Comparison of ENCODE assay signal across 18 cellular contexts in the genomic region with DNA sequence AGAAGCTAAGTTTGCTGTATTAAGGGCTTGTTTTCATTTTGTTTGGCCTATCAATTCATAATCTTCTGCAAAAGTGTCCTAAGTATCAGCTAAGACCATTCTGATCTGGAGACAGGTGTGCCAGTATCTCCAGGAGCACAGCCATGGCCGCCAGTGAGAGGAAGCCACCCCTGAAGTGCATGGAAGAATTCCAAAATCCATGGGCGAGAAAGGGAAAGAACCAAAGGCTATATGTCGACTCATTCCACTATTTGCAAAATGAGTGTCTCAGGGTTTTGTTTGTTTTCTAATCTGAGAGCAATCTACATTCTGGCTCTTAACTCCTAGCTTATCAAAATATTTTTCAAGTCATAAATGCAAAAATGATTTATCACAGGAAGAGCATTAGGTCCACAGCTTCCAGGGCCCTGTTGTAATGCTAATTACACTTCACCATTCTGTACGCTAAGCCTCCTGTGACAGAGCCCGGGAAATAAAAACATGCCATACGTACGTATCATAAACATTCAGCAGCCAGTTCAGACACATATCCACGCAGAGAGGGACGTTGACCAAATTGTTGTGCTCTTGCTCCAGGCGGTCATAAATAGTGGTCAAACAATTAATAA.
DNase-seq lines count a peak whose midpoint lies in the region; ATAC-seq and TF ChIP-seq lines count a peak whose summit lies in the region.
"Had no signal": no experiment of that assay in that cellular context is flagged by ENCODE, and none has a peak within 500 bp of the region (broad histone marks: within the 10 kb centered on the region; RNA-seq: fewer than 3 reads in every experiment).

No MANE protein-coding gene starts in this region.

- H3K4me1 Mint-ChIP-seq in chondrocyte (ENCODE audit: low read depth) (peaks cover 51% of the 10 kb centered on the region), nephron (no peaks in the 10 kb centered on the region)

- ATAC-seq in GM21576 (IDR thresholded peaks at IDR 0.05; ENCODE audit: unreplicated experiment): no peak
- no peak for ATAC-seq in HG03378 (IDR thresholded peaks at IDR 0.05; ENCODE audit: unreplicated experiment)
- ATAC-seq: Right ventricle myocardium inferior had no signal

- H3K36me3 Mint-ChIP-seq in chondrocyte (ENCODE audit: low read depth): peaks cover 11% of the 10 kb centered on the region
- H3K36me3 Mint-ChIP-seq in nephron (ENCODE audit: low read depth): peaks cover 9% of the 10 kb centered on the region

- no peaks in the 10 kb centered on the region for H3K79me2 ChIP-seq in mesendoderm (ENCODE audit: control insufficient read depth, insufficient read depth, low read length)

- H3K79me1 ChIP-seq in mesendoderm (ENCODE audit: low read length): no peaks in the 10 kb centered on the region

- H3K4me1 ChIP-seq in mesendoderm (ENCODE audit: control insufficient read depth, low read depth, low read length): no peaks in the 10 kb centered on the region

- WGBS in mesendoderm (ENCODE audit: extremely low coverage, insufficient coverage, low lambda C conversion rate): no CpG with 5 or more reads among the region's 10 CpGs

- TF ChIP-seq CTCF in chondrocyte (IDR thresholded peaks at IDR 0.05) (no peak), nephron (IDR thresholded peaks at IDR 0.05; ENCODE audit: unreplicated experiment in 3 of 3) (no peak)

- H3K23ac ChIP-seq in mesendoderm (ENCODE audit: low read length): no peak overlapping the region

- no peak overlapping the region for H4K5ac ChIP-seq in mesendoderm (ENCODE audit: low read length)

- no peak overlapping the region for H3K27ac ChIP-seq in mesendoderm (ENCODE audit: low read depth, low read length)
- H3K27ac ChIP-seq: C4-2B, HL-60 had no signal

- H3K4me3 ChIP-seq in mesendoderm (ENCODE audit: low read length): no peak overlapping the region

- DNase-seq in EH (ENCODE audit: low read depth) (peak; percentile 95), M059J (ENCODE audit: low read depth) (peak; percentile 24), chondrocyte (ENCODE audit: low spot score) (no peak), NCI-H1105 treated with DMSO at 0.1 percent for 48 hours (lab: John Stamatoyannopoulos, UW) (no peak), mesendoderm (no peak)
- DNase-seq: activated CD4-positive, alpha-beta T cell treated with anti-CD3 and anti-CD28 coated beads, Interleukin-2, amount 50 U/mL, for 1 hour; activated T-cell treated with anti-CD3 and anti-CD28 coated beads, Interleukin-2, amount 50 U/mL, for 48 hours; DMS79; head of caudate nucleus; Kasumi-1; NCI-H187; posterior cingulate gyrus had no signal

- H3K9ac ChIP-seq in mesendoderm (ENCODE audit: low read length): no peak overlapping the region

- H3K27me3 Mint-ChIP-seq in chondrocyte (ENCODE audit: low read depth) (no peaks in the 10 kb centered on the region), nephron (ENCODE audit: low read depth) (no peaks in the 10 kb centered on the region)

- no peak overlapping the region for H2BK120ac ChIP-seq in mesendoderm (ENCODE audit: low read depth, low read length)

- H3K4me3 Mint-ChIP-seq in chondrocyte (ENCODE audit: unreplicated experiment) (no peak overlapping the region), nephron (no peak overlapping the region)

- no peak overlapping the region for H3K4ac ChIP-seq in mesendoderm (ENCODE audit: low read depth, low read length)

- H3K56ac ChIP-seq in mesendoderm (ENCODE audit: low read length): no peak overlapping the region

- H2BK5ac ChIP-seq in mesendoderm (ENCODE audit: low read length): no peak overlapping the region

- H2AK5ac ChIP-seq in mesendoderm (ENCODE audit: low read length): no peak overlapping the region

- H3K9me3 Mint-ChIP-seq in chondrocyte (ENCODE audit: low read depth) (no peaks in the 10 kb centered on the region), nephron (no peaks in the 10 kb centered on the region)

- H3K18ac ChIP-seq in mesendoderm (ENCODE audit: low read length): no peak overlapping the region

- H4K8ac ChIP-seq in mesendoderm (ENCODE audit: low read depth, low read length): no peak overlapping the region

- H3K27ac Mint-ChIP-seq in chondrocyte (ENCODE audit: unreplicated experiment) (peak overlapping the region; percentile 69), nephron (peak overlapping the region; percentile 25 to 69 (median 26))

- H3K4me2 ChIP-seq in mesendoderm (ENCODE audit: low read length): no peak overlapping the region

- no peaks in the 10 kb centered on the region for H3K27me3 ChIP-seq in mesendoderm (ENCODE audit: insufficient read depth, low read length, poor library complexity)

- H2BK15ac ChIP-seq in mesendoderm (replicated peaks; ENCODE audit: low read depth): no peak overlapping the region

- no peaks in the 10 kb centered on the region for H3K36me3 ChIP-seq in mesendoderm (ENCODE audit: control insufficient read depth, insufficient read depth, low read length)

Comparison
In these comparisons a context has a peak if more than half of its experiments do, and no peak if none do; other contexts are left out.
1. DNase-seq: peak in EH (single experiment) and M059J (single experiment); none in chondrocyte (single experiment), NCI-H1105 treated with DMSO at 0.1 percent for 48 hours (single experiment) and mesendoderm (single experiment).